Comparison of ENCODE assay signal across 15 cellular contexts in the genomic region with DNA sequence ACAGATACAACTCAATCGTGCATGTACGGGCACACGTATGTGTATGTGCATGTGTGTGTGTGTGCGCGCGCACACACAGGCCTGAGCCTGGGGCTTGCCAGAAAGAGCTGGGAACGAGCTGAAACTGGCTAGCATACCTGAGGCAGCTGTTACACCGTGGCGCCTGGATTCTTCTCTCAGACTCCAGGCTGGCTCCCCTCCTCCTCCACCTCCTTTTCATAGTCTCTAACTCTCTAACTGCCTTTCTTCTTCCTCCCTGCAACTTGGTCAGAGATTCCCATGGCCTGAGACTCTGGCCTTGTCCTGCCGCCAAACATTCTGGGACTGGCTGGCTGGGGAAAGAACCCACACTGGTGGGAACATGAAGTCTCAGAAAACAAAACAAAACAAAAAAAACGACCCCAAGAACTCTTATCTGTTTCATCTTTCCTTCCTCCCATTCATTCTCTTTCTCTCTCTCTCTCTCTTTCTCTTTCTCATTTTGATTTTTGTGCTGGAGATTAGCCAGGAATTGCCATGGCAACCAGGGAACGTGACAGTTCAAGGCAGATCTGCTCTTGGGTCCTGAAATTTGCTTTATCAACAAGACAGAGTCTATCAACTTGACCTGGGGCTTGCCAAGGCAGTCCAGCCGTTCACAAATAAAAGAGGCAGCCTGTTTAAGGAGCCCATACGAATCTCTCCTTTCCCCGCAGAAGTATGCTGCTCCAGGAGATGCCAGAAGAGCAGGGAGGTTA.
A peak's percentile ranks its signal among the peaks of the same experiment; 100 is the strongest.
DNase-seq lines count a peak whose midpoint lies in the region; ATAC-seq lines count a peak whose summit lies in the region.
"Had no signal": no experiment of that assay in that cellular context is flagged by ENCODE, and none has a peak within 500 bp of the region (broad histone marks: within the 10 kb centered on the region; RNA-seq: fewer than 3 reads in every experiment).

No MANE protein-coding gene starts in this region.

- DNase-seq in ELF-1 (ENCODE audit: low read depth, low spot score) (peak; percentile 70), NCI-H2227 treated with DMSO at 0.1 percent for 48 hours (lab: John Stamatoyannopoulos, UW) (peak; percentile 37), fibroblast of peridontal ligament (ENCODE audit: extremely low read depth) (peak; percentile 23), myocyte (ENCODE audit: low read depth) (peak; percentile 7), inferior parietal cortex (ENCODE audit: extremely low spot score) (no peak), NCI-H2196 treated with DMSO at 0.1 percent for 48 hours (lab: John Stamatoyannopoulos, UW; ENCODE audit: unreplicated experiment) (no peak)
- DNase-seq: activated CD4-positive, alpha-beta T cell treated with anti-CD3 and anti-CD28 coated beads, Interleukin-2, amount 50 U/mL, for 4 hours; effector memory CD8-positive, alpha-beta T cell; glutamatergic neuron; stimulated activated CD4-positive, alpha-beta T cell treated with anti-CD3 and anti-CD28 coated beads, Interleukin-2, amount 100 ng/mL, for 48 hours; T-helper 9 cell had no signal

- ATAC-seq in GM19452 (IDR thresholded peaks at IDR 0.05; ENCODE audit: unreplicated experiment) (no peak), GM18517 (IDR thresholded peaks at IDR 0.05; ENCODE audit: unreplicated experiment) (no peak)
- ATAC-seq: activated T-helper 17 cell treated with anti-CD3 and anti-CD28 coated beads, Interleukin-2, amount 50 U/mL, for 72 hours; effector memory CD8-positive, alpha-beta T cell; stimulated activated effector memory CD8-positive, alpha-beta T cell treated with anti-CD3 and anti-CD28 coated beads, Interleukin-12 subunit alpha, Interleukin-12 subunit beta, amount 100 ng/mL, for 72 hours had no signal

Comparison
In these comparisons a context has a peak if more than half of its experiments do, and no peak if none do; other contexts are left out.
1. DNase-seq: peak in ELF-1 (single experiment), NCI-H2227 treated with DMSO at 0.1 percent for 48 hours (single experiment), fibroblast of peridontal ligament (single experiment) and myocyte (single experiment); none in inferior parietal cortex (single experiment) and NCI-H2196 treated with DMSO at 0.1 percent for 48 hours (single experiment).